In genomic region chr6:83860347-83860731, GRCh38 we compare ENCODE assay signal across 8 cellular contexts. TPM values are rescaled to one million over a fixed set of nuclear protein-coding genes. Genes with fewer than 3 reads are reported as not detected.
DNase-seq lines count a peak whose midpoint lies in the region; ATAC-seq and TF ChIP-seq lines count a peak whose summit lies in the region.

No MANE protein-coding gene starts in this region.

- TF ChIP-seq CTCF in OCI-LY7 (conservative IDR thresholded peaks at IDR 0.05; ENCODE audit: low read length) (no peak), sigmoid colon (IDR thresholded peaks at IDR 0.05) (no peak)

- H3K9me2 ChIP-seq in OCI-LY7 (ENCODE audit: insufficient read depth, low read length): no peaks in the 10 kb centered on the region

- peak overlapping the region; percentile 88 for H3K4me2 ChIP-seq in OCI-LY7 (ENCODE audit: low read length)

- H4K20me1 ChIP-seq in OCI-LY7 (ENCODE audit: insufficient read depth, low read length): peaks cover 9% of the 10 kb centered on the region; the same call in 1 of the 2 replicates

- peak; percentile 5 for ATAC-seq in GM21717 (IDR thresholded peaks at IDR 0.05; ENCODE audit: unreplicated experiment)

- no peak for TF ChIP-seq POLR2A in sigmoid colon (IDR thresholded peaks at IDR 0.05)

- WGBS in esophagus, 2 donors: 19 to 23% methylated on average over 6 of the region's 6 CpGs
- 5 to 13% methylated on average over 6 of the region's 6 CpGs for WGBS in sigmoid colon, 2 donors

- CTCF ChIA-PET in OCI-LY7 (lab: Charles Lee; ENCODE audit: unreplicated experiment): no interaction called here

- H3K9me3 ChIP-seq in OCI-LY7 (ENCODE audit: low read length) (peaks cover 7% of the 10 kb centered on the region; the same call in 1 of the 2 replicates), esophagus (ENCODE audit: control insufficient read depth in 2 of 2, insufficient read depth in 1 of 2, low read depth in 1 of 2, low read length in 1 of 2) (no peaks in the 10 kb centered on the region), sigmoid colon (no peaks in the 10 kb centered on the region)

- H3K36me3 ChIP-seq in OCI-LY7 (ENCODE audit: insufficient read depth, low read length) (peaks cover 22% of the 10 kb centered on the region), esophagus (ENCODE audit: control insufficient read depth in 2 of 2, insufficient read depth in 2 of 2, low read length in 1 of 2) (peaks cover 0 to 1% of the 10 kb centered on the region in 2 donors), sigmoid colon (peaks cover 0 to 11% (median 4%) of the 10 kb centered on the region in 4 donors)

- POLR2A ChIA-PET in OCI-LY7 (lab: Charles Lee): interaction anchor here (1.7 to 2.1 kb wide), 2 partner anchors 9 kb away, joined by 3 to 4 read pairs; no protein-coding TSS in a partner anchor

- H2AFZ ChIP-seq in OCI-LY7 (ENCODE audit: low read length): no peak overlapping the region; the same call in 1 of the 2 replicates

- intact Hi-C loops in OCI-LY7 (cut with micrococcal nuclease; ENCODE audit: unreplicated experiment) (loop anchor here (5.0 to 10.0 kb wide), 2 partner anchors 666 to 793 kb away; partner anchors contain the start of genes DOP1A, PGM3, RWDD2A and UBE3D), sigmoid colon (cut with DNase I) (no loop called here)

- no TSS peak for BruUV-seq in OCI-LY7 (replicated peaks; lab: Mats Ljungman, UMichigan)

- peaks cover 47% of the 10 kb centered on the region for H3K79me2 ChIP-seq in OCI-LY7 (ENCODE audit: insufficient read depth, low read depth, low read length)

- peak overlapping the region; percentile 89 for H3K4me3 ChIP-seq in OCI-LY7 (ENCODE audit: low read depth, low read length, poor library complexity, severe bottlenecking)
- H3K4me3 ChIP-seq in esophagus (ENCODE audit: low read depth in 1 of 2, low read length in 2 of 2): peak overlapping the region; percentile 64 to 77
- H3K4me3 ChIP-seq in sigmoid colon: peak overlapping the region; percentile 76 to 89 (median 82)

- TF ChIP-seq EP300 in sigmoid colon (IDR thresholded peaks at IDR 0.05): no peak

- H3K4me1 ChIP-seq in OCI-LY7 (ENCODE audit: insufficient read depth, low read length, poor library complexity, severe bottlenecking) (peaks cover 33% of the 10 kb centered on the region), esophagus (ENCODE audit: control insufficient read depth in 2 of 2, insufficient read depth in 2 of 2, low read length in 1 of 2) (no peaks in the 10 kb centered on the region), sigmoid colon (peaks cover 0 to 35% (median 25%) of the 10 kb centered on the region in 4 donors)

- H3K27me3 ChIP-seq in esophagus (ENCODE audit: control insufficient read depth in 1 of 2, insufficient read depth in 2 of 2, low read length in 2 of 2) (no peaks in the 10 kb centered on the region), sigmoid colon (no peaks in the 10 kb centered on the region)

- H3K27ac ChIP-seq in OCI-LY7 (ENCODE audit: low read depth, low read length, poor library complexity, severe bottlenecking) (peak overlapping the region; percentile 20), esophagus (ENCODE audit: low read depth in 2 of 2, low read length in 1 of 2) (peak overlapping the region; percentile 78 to 86), sigmoid colon (peak overlapping the region; percentile 86 to 90 (median 88))

- no peak for DNase-seq in OCI-LY7 (ENCODE audit: low spot score)
- no peak for DNase-seq in sigmoid colon
- DNase-seq in NK-92 (lab: John Stamatoyannopoulos, UW; ENCODE audit: unreplicated experiment): no peak
- DNase-seq in inferior parietal cortex (ENCODE audit: extremely low spot score): no peak
- DNase-seq in NCI-H524 (lab: John Stamatoyannopoulos, UW): no peak
- no peak for DNase-seq in COLO829 (ENCODE audit: low spot score)

RNA-seq across cellular contexts. Expression of gene CYB5R4, which starts 0.8 kb away (rescaled TPM):
- total RNA-seq in OCI-LY7 (2014; rRNA removed; shearing (Covaris generic)): 15.7 and 16.2 TPM in 2 replicates
- total RNA-seq in OCI-LY7 (2022) (33.1 and 34.8 TPM in 2 replicates), sigmoid colon (10 to 100 TPM in 3 of 4 donors, 1 to 10 TPM in 1; 9.7 to 14.3 (median 10.9) TPM)
- polyA plus RNA-seq in esophagus (1 to 10 TPM; 2.8 to 8.1 TPM), sigmoid colon (10 to 100 TPM; 18.2 to 35.6 (median 33.6) TPM)

RNA-seq across cellular contexts. Expression of gene RIPPLY2, which starts 7.2 kb away (rescaled TPM):
- not detected in 2 replicates for total RNA-seq in OCI-LY7 (2014; rRNA removed; shearing (Covaris generic))
- total RNA-seq in OCI-LY7 (2022) (not detected in 2 replicates), sigmoid colon (not detected)
- polyA plus RNA-seq in esophagus (under 1 TPM in 1 of 2 donors, not detected in 1; 0.09 TPM), sigmoid colon (under 1 TPM in 1 of 3 donors, not detected in 2; 0.41 TPM)

Comparison
In these comparisons a context has a peak if more than half of its experiments do, and no peak if none do; other contexts are left out.
1. H3K27ac ChIP-seq: peak in every context shown above with its lines; median percentile 88 in sigmoid colon; 82 in esophagus; 20 in OCI-LY7.